ENCODE assay signal across 8 cellular contexts in genomic region chr6:20213271-20213798, GRCh38. TPM values are rescaled to one million over a fixed set of nuclear protein-coding genes. Genes with fewer than 3 reads are reported as not detected.
DNase-seq lines count a peak whose midpoint lies in the region; ATAC-seq and TF ChIP-seq lines count a peak whose summit lies in the region.

No MANE protein-coding gene starts in this region.

- H3K27me3 Mint-ChIP-seq in activated CD4-positive, alpha-beta T cell treated with anti-CD3 and anti-CD28 coated beads, Interleukin-2, amount 10 ng/mL, durations not matched to agents 24 days and 14 days, result peaks cover 2% of the 10 kb centered on the region
- H3K27me3 Mint-ChIP-seq in stimulated activated naive CD8-positive, alpha-beta T cell treated with anti-CD3 and anti-CD28 coated beads, Interleukin-15, Interleukin-2, amounts not matched to agents 100 ng/mL and 50 ng/mL, for 24 hours, result no peaks in the 10 kb centered on the region

- DNase-seq in activated CD4-positive, alpha-beta T cell treated with anti-CD3 and anti-CD28 coated beads, Interleukin-2, amount 10 ng/mL, durations not matched to agents 24 days and 14 days, result peak; percentile 67
- no peak for DNase-seq in activated CD4-positive, alpha-beta T cell treated with anti-CD3 and anti-CD28 coated beads, Interleukin-2, amount 50 U/mL, for 4 hours
- DNase-seq in cerebellar nuclear complex (lab: John Stamatoyannopoulos, UW) (no peak), DMS79 treated with DMSO at 0.1 percent for 48 hours (lab: John Stamatoyannopoulos, UW) (no peak)

- H3K4me3 ChIP-seq in WI38 (ENCODE audit: low read depth, low read length) (peak overlapping the region; percentile 83), iPS-15b (ENCODE audit: low read depth, low read length) (peak overlapping the region; percentile 88)

- no peaks in the 10 kb centered on the region for H3K36me3 ChIP-seq in iPS-15b (ENCODE audit: control insufficient read depth, insufficient read depth, low read length)

- intact Hi-C loops in activated CD4-positive, alpha-beta T cell treated with anti-CD3 and anti-CD28 coated beads, Interleukin-2, amount 10 ng/mL, durations not matched to agents 24 days and 14 days (cut with micrococcal nuclease), result loop anchor here (2.0 to 5.0 kb wide), 4 partner anchors 41 to 1379 kb away; partner anchors contain the start of gene SOX4

- peaks cover 38% of the 10 kb centered on the region for H3K4me1 Mint-ChIP-seq in activated CD4-positive, alpha-beta T cell treated with anti-CD3 and anti-CD28 coated beads, Interleukin-2, amount 10 ng/mL, durations not matched to agents 24 days and 14 days
- peaks cover 40% of the 10 kb centered on the region for H3K4me1 Mint-ChIP-seq in stimulated activated naive CD8-positive, alpha-beta T cell treated with anti-CD3 and anti-CD28 coated beads, Interleukin-15, Interleukin-2, amounts not matched to agents 100 ng/mL and 50 ng/mL, for 24 hours (ENCODE audit: low read depth)

- no peak for TF ChIP-seq CTCF in WI38 (IDR thresholded peaks at IDR 0.05; ENCODE audit: low read depth, low read length)

- no peaks in the 10 kb centered on the region for H3K36me3 Mint-ChIP-seq in activated CD4-positive, alpha-beta T cell treated with anti-CD3 and anti-CD28 coated beads, Interleukin-2, amount 10 ng/mL, durations not matched to agents 24 days and 14 days (ENCODE audit: low read depth)
- H3K36me3 Mint-ChIP-seq in stimulated activated naive CD8-positive, alpha-beta T cell treated with anti-CD3 and anti-CD28 coated beads, Interleukin-15, Interleukin-2, amounts not matched to agents 100 ng/mL and 50 ng/mL, for 24 hours (ENCODE audit: low read depth), result no peaks in the 10 kb centered on the region

- H3K9me3 Mint-ChIP-seq in activated CD4-positive, alpha-beta T cell treated with anti-CD3 and anti-CD28 coated beads, Interleukin-2, amount 10 ng/mL, durations not matched to agents 24 days and 14 days, result no peaks in the 10 kb centered on the region
- no peaks in the 10 kb centered on the region for H3K9me3 Mint-ChIP-seq in stimulated activated naive CD8-positive, alpha-beta T cell treated with anti-CD3 and anti-CD28 coated beads, Interleukin-15, Interleukin-2, amounts not matched to agents 100 ng/mL and 50 ng/mL, for 24 hours

- H3K27ac Mint-ChIP-seq in activated CD4-positive, alpha-beta T cell treated with anti-CD3 and anti-CD28 coated beads, Interleukin-2, amount 10 ng/mL, durations not matched to agents 24 days and 14 days, result peak overlapping the region; percentile 90
- H3K27ac Mint-ChIP-seq in stimulated activated naive CD8-positive, alpha-beta T cell treated with anti-CD3 and anti-CD28 coated beads, Interleukin-15, Interleukin-2, amounts not matched to agents 100 ng/mL and 50 ng/mL, for 24 hours, result peak overlapping the region; percentile 61

- no peaks in the 10 kb centered on the region for H3K9me3 ChIP-seq in iPS-15b (ENCODE audit: control insufficient read depth, insufficient read depth, low read length)

- peaks cover 3% of the 10 kb centered on the region for H3K27me3 ChIP-seq in iPS-15b (ENCODE audit: control insufficient read depth, insufficient read depth, low read length)

- H3K9ac ChIP-seq in iPS-15b (ENCODE audit: low read depth, low read length), result no peak overlapping the region

- no peak for ATAC-seq in GM18519 (IDR thresholded peaks at IDR 0.05; ENCODE audit: low FRiP score, unreplicated experiment)

- H3K4me1 ChIP-seq in iPS-15b (ENCODE audit: control insufficient read depth, insufficient read depth, low read length), result peaks cover 16% of the 10 kb centered on the region

- peak overlapping the region; percentile 91 for H3K4me3 Mint-ChIP-seq in activated CD4-positive, alpha-beta T cell treated with anti-CD3 and anti-CD28 coated beads, Interleukin-2, amount 10 ng/mL, durations not matched to agents 24 days and 14 days
- H3K4me3 Mint-ChIP-seq in stimulated activated naive CD8-positive, alpha-beta T cell treated with anti-CD3 and anti-CD28 coated beads, Interleukin-15, Interleukin-2, amounts not matched to agents 100 ng/mL and 50 ng/mL, for 24 hours, result peak overlapping the region; percentile 87

RNA-seq across cellular contexts. Expression of gene MBOAT1, which starts 1.1 kb away (rescaled TPM):
- total RNA-seq in activated CD4-positive, alpha-beta T cell treated with anti-CD3 and anti-CD28 coated beads, Interleukin-2, amount 10 ng/mL, durations not matched to agents 24 days and 14 days, result 11.8 and 12.8 TPM in 2 replicates
